ENCODE assay signal across 8 cellular contexts in the genomic region with DNA sequence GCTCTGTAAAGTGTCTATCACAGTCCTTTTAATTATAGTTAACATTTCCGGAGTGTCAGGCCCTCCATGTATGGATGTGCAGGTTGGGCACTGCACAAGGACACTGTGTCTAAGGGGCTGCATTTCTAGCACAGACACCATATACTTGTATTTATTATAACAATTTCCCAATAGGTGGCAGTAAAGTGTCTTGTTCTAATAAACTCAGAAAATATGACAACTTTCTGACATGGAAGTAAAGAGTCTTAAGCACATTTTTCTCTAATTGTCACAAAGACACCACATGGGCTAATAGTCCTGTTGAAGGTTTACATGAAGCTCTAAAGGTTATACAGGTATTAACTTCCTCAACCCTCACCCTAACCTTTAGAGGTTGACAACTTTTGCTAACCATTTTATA.
DNase-seq lines count a peak whose midpoint lies in the region; ATAC-seq and TF ChIP-seq lines count a peak whose summit lies in the region.

No MANE protein-coding gene starts in this region.

- in situ Hi-C loops in ACHN (cut with HindIII; ENCODE audit: low pct_ligation_motif_present, low pct_unique_long_range_greater_than_20kb, low sequenced_read_pairs) (no loop called here), GM23248 (cut with MboI) (loop anchor here (10.0 kb wide), 1 partner anchor 175 kb away; no protein-coding TSS in a partner anchor)

- H3K4me3 Mint-ChIP-seq in glutamatergic neuron (ENCODE audit: unreplicated experiment), result no peak overlapping the region

- no peaks in the 10 kb centered on the region for H3K9me2 ChIP-seq in GM23248 (ENCODE audit: insufficient read depth)

- H4K20me1 ChIP-seq in GM23248 (ENCODE audit: insufficient read depth), result no peaks in the 10 kb centered on the region

- H3K9me3 ChIP-seq in GM23248 (ENCODE audit: low read depth), result no peaks in the 10 kb centered on the region

- H3K4me2 ChIP-seq in GM23248 (ENCODE audit: unreplicated experiment), result peak overlapping the region; percentile 15

- H3K27ac Mint-ChIP-seq in glutamatergic neuron (ENCODE audit: unreplicated experiment), result no peak overlapping the region

- H3K27ac ChIP-seq in GM23248, result no peak overlapping the region

- H3K4me3 ChIP-seq in GM23248 (no peak overlapping the region), foreskin fibroblast (ENCODE audit: low read depth in 1 of 2, low read length in 2 of 2) (no peak overlapping the region)

- peaks cover 9% of the 10 kb centered on the region for H3K9me3 Mint-ChIP-seq in glutamatergic neuron (ENCODE audit: unreplicated experiment)

- no peaks in the 10 kb centered on the region for H3K36me3 ChIP-seq in GM23248 (ENCODE audit: low read depth)

- no peaks in the 10 kb centered on the region; the same call in 1 of the 2 replicates for H3K27me3 ChIP-seq in GM23248 (replicated peaks; ENCODE audit: insufficient read depth)

- ATAC-seq in GM21526 (IDR thresholded peaks at IDR 0.05; ENCODE audit: low FRiP score, unreplicated experiment), result no peak

- H2AFZ ChIP-seq in GM23248, result no peak overlapping the region

- no peaks in the 10 kb centered on the region for H3K79me2 ChIP-seq in GM23248 (ENCODE audit: insufficient read depth)

- peaks cover 12% of the 10 kb centered on the region for H3F3A ChIP-seq in GM23248 (ENCODE audit: insufficient read depth)

- H3K9ac ChIP-seq in GM23248, result no peak overlapping the region

- H3K36me3 Mint-ChIP-seq in glutamatergic neuron (ENCODE audit: unreplicated experiment), result no peaks in the 10 kb centered on the region

- whole genome bisulfite sequencing in GM23248 (ENCODE audit: low coverage in 1 of 2, low lambda C conversion rate in 2 of 2, missing lambda C conversion rate in 2 of 2), 2 experiments, result 4 to 12% methylated on average over 1 of the region's 1 CpG

- H3K27me3 Mint-ChIP-seq in glutamatergic neuron (ENCODE audit: unreplicated experiment), result peaks cover 7% of the 10 kb centered on the region

- DNase-seq in ACHN (peak; percentile 62), GM23248 (peak; percentile 63), SHP77 treated with DMSO at 0.1 percent for 48 hours (lab: John Stamatoyannopoulos, UW) (peak; percentile 6), foreskin fibroblast (peak in 1 of 2 donors; percentile 45), T1000 (lab: John Stamatoyannopoulos, UW) (no peak), glutamatergic neuron (no peak)
- no peak for DNase-seq in activated T-cell treated with anti-CD3 and anti-CD28 coated beads, Interleukin-2, amount 50 U/mL, for 48 hours

- H3K4me1 ChIP-seq in GM23248 (ENCODE audit: insufficient read depth), result peaks cover 9% of the 10 kb centered on the region; the same call in 1 of the 2 replicates

- peak; percentile 5 for TF ChIP-seq CTCF in foreskin fibroblast (IDR thresholded peaks at IDR 0.05; ENCODE audit: low read depth, low read length)
- no peak for TF ChIP-seq CTCF in glutamatergic neuron (IDR thresholded peaks at IDR 0.05; ENCODE audit: partially characterized antibody, unreplicated experiment)

- peaks cover 11% of the 10 kb centered on the region for H3K4me1 Mint-ChIP-seq in glutamatergic neuron (ENCODE audit: low read depth, unreplicated experiment)

Comparison
In these comparisons a context has a peak if more than half of its experiments do, and no peak if none do; other contexts are left out.
1. DNase-seq: peak in ACHN (single experiment), GM23248 (single experiment) and SHP77 treated with DMSO at 0.1 percent for 48 hours (single experiment); none in activated T-cell treated with anti-CD3 and anti-CD28 coated beads, Interleukin-2, amount 50 U/mL, for 48 hours (0 of 2), T1000 (single experiment) and glutamatergic neuron (single experiment).